ENCODE assay signal across 26 cellular contexts in genomic region chr12:64808110-64808509, GRCh38. TPM values are rescaled to one million over a fixed set of nuclear protein-coding genes. Genes with fewer than 3 reads are reported as not detected.
DNase-seq lines count a peak whose midpoint lies in the region; ATAC-seq, FAIRE-seq and TF ChIP-seq lines count a peak whose summit lies in the region.
"Had no signal": no experiment of that assay in that cellular context is flagged by ENCODE, and none has a peak within 500 bp of the region (broad histone marks: within the 10 kb centered on the region; RNA-seq: fewer than 3 reads in every experiment).

No MANE protein-coding gene starts in this region.

- no peak for FAIRE-seq in frontal cortex (lab: Jason Lieb, UNC)
- FAIRE-seq: K562 had no signal

- no peaks in the 10 kb centered on the region for H4K20me1 ChIP-seq in BLaER1

- H3K4me1 ChIP-seq in BLaER1 (peaks cover 15% of the 10 kb centered on the region), esophagus muscularis mucosa (no peaks in the 10 kb centered on the region)
- H3K4me1 ChIP-seq: esophagus squamous epithelium, neural progenitor cell, upper lobe of right lung had no signal

- intact Hi-C loops in esophagus muscularis mucosa (cut with DNase I) = no loop called here

- peak overlapping the region; percentile 52 for H3K4me2 ChIP-seq in BLaER1
- H3K4me2 ChIP-seq: neural progenitor cell had no signal

- H3K4me3 ChIP-seq in BLaER1 (no peak overlapping the region), esophagus muscularis mucosa (no peak overlapping the region)
- H3K4me3 ChIP-seq: esophagus squamous epithelium, K562, lung, neural progenitor cell, upper lobe of right lung had no signal

- no peak for TF ChIP-seq POLR2A in esophagus muscularis mucosa (IDR thresholded peaks at IDR 0.05; ENCODE audit: low read depth)

- H3K9me3 ChIP-seq in BLaER1 (peaks cover 4% of the 10 kb centered on the region; the same call in 1 of the 2 replicates), esophagus muscularis mucosa (no peaks in the 10 kb centered on the region)
- H3K9me3 ChIP-seq: Caco-2, esophagus squamous epithelium, upper lobe of right lung had no signal

- WGBS in esophagus muscularis mucosa = 46% methylated on average over 5 of the region's 5 CpGs

- H3K9ac ChIP-seq in BLaER1 = no peak overlapping the region
- H3K9ac ChIP-seq: neural progenitor cell had no signal

- ATAC-seq in GM21367 (IDR thresholded peaks at IDR 0.05; ENCODE audit: unreplicated experiment) (peak; percentile 60), HG03442 (IDR thresholded peaks at IDR 0.05; ENCODE audit: unreplicated experiment) (peak; percentile 49)
- ATAC-seq: K562, SK-N-SH treated with all-trans-retinoic acid at 6 μM for 48 hours, upper lobe of right lung had no signal

- no peak for TF ChIP-seq CTCF in esophagus muscularis mucosa (IDR thresholded peaks at IDR 0.05)

- H3K27ac ChIP-seq in BLaER1 = no peak overlapping the region
- H3K27ac ChIP-seq in esophagus muscularis mucosa (replicated peaks in 1 of 4) = no peak overlapping the region
- H3K27ac ChIP-seq: brain microvascular endothelial cell, esophagus squamous epithelium, neural progenitor cell, upper lobe of right lung had no signal

- H3K27me3 ChIP-seq in BLaER1 (no peaks in the 10 kb centered on the region), esophagus muscularis mucosa (peaks cover 0 to 17% (median 0%) of the 10 kb centered on the region in 4 donors)
- H3K27me3 ChIP-seq: neural progenitor cell, upper lobe of right lung had no signal

- TF ChIP-seq EP300 in esophagus muscularis mucosa (IDR thresholded peaks at IDR 0.05) = no peak

- DNase-seq in NOMO-1 treated with dmso at 0.1 percent for 144 hours (lab: John Stamatoyannopoulos, UW; ENCODE audit: unreplicated experiment) = peak; percentile 58
- DNase-seq in esophagus muscularis mucosa (ENCODE audit: extremely low spot score) = no peak
- DNase-seq in dedifferentiated amniotic fluid mesenchymal stem cell (ENCODE audit: extremely low spot score) = no peak
- no peak for DNase-seq in frontal cortex (ENCODE audit: low spot score in 2 of 2)
- no peak for DNase-seq in activated CD4-positive, alpha-beta T cell treated with anti-CD3 and anti-CD28 coated beads for 4 hours
- DNase-seq: activated CD4-positive, alpha-beta memory T cell treated with anti-CD3 and anti-CD28 coated beads, Interleukin-2, amount 10 ng/mL, durations not matched to agents 7 days and 5 days; activated CD4-positive, CD25-positive, alpha-beta regulatory T cell; activated gamma-delta T cell; brain microvascular endothelial cell; Caco-2; effector memory CD4-positive, alpha-beta T cell; esophagus squamous epithelium; H7; NCI-H1092 treated with DMSO at 0.1 percent for 48 hours; NCI-H2029; NCI-H345; NCI-H82; upper lobe of right lung had no signal

- H3K36me3 ChIP-seq in BLaER1 (no peaks in the 10 kb centered on the region), esophagus muscularis mucosa (no peaks in the 10 kb centered on the region)
- H3K36me3 ChIP-seq: brain microvascular endothelial cell, esophagus squamous epithelium, neural progenitor cell, upper lobe of right lung had no signal

RNA-seq across cellular contexts. Expression of gene TBC1D30, which starts 16.3 kb away (rescaled TPM):
- total RNA-seq in esophagus muscularis mucosa (1 to 10 TPM; 1.9 to 4.0 (median 2.7) TPM), frontal cortex (59.1 TPM)
- total RNA-seq: RPMI7951 had no signal

RNA-seq across cellular contexts. Expression of gene GNS, which starts 48.9 kb away (rescaled TPM):
- total RNA-seq in esophagus muscularis mucosa = 10 to 100 TPM; 71.0 to 92.9 (median 89.9) TPM
- total RNA-seq in frontal cortex = 45.2 TPM

Comparison
In these comparisons a context has a peak if more than half of its experiments do, and no peak if none do; other contexts are left out.
1. RNA of gene TBC1D30, which starts 16.3 kb away (total RNA-seq): 59.1 TPM in frontal cortex (single experiment); 1.9 to 4.0 TPM in esophagus muscularis mucosa; every median in the first group is over 10 times any median in the second.